12 cellular contexts compared by ENCODE assay signal in genomic region chr13:101739382-101740178, GRCh38.
DNase-seq lines count a peak whose midpoint lies in the region; ATAC-seq and TF ChIP-seq lines count a peak whose summit lies in the region.
"Had no signal": no experiment of that assay in that cellular context is flagged by ENCODE, and none has a peak within 500 bp of the region (broad histone marks: within the 10 kb centered on the region; RNA-seq: fewer than 3 reads in every experiment).

No MANE protein-coding gene starts in this region.

- H3K27ac ChIP-seq in ascending aorta, result no peak overlapping the region
- H3K27ac ChIP-seq: BLaER1 treated with 17β-estradiol and CSF1 and Interleukin-3, amounts not matched to agents 10 nM and 100 nM; testis had no signal

- ATAC-seq in GM18861 (IDR thresholded peaks at IDR 0.05; ENCODE audit: unreplicated experiment) (peak; percentile 98), GM21717 (IDR thresholded peaks at IDR 0.05; ENCODE audit: unreplicated experiment) (peak; percentile 88), HG03135 (IDR thresholded peaks at IDR 0.05; ENCODE audit: unreplicated experiment) (peak; percentile 96)
- ATAC-seq: activated CD8-positive, alpha-beta T cell treated with anti-CD3 and anti-CD28 coated beads for 36 hours had no signal

- in situ Hi-C loops in GM13976 (cut with MboI; ENCODE audit: low sequenced_read_pairs, unreplicated experiment), result no loop called here

- no peak for TF ChIP-seq CTCF in GM13976 (IDR thresholded peaks at IDR 0.05; ENCODE audit: borderline replicate concordance, control extremely low read depth, extremely low read depth, insufficient read depth, missing control alignments)
- no peak for TF ChIP-seq CTCF in ascending aorta (IDR thresholded peaks at IDR 0.05)

- no peak overlapping the region for H3K4me3 ChIP-seq in ascending aorta
- H3K4me3 ChIP-seq: BLaER1 treated with 17β-estradiol and CSF1 and Interleukin-3, amounts not matched to agents 10 nM and 100 nM; testis had no signal

- H3K36me3 ChIP-seq in ascending aorta, result no peaks in the 10 kb centered on the region
- H3K36me3 ChIP-seq: BLaER1 treated with 17β-estradiol and CSF1 and Interleukin-3, amounts not matched to agents 10 nM and 100 nM had no signal

- no peaks in the 10 kb centered on the region for H3K4me1 ChIP-seq in ascending aorta
- H3K4me1 ChIP-seq: BLaER1 treated with 17β-estradiol and CSF1 and Interleukin-3, amounts not matched to agents 10 nM and 100 nM; testis had no signal

- H3K9me3 ChIP-seq in ascending aorta, result no peaks in the 10 kb centered on the region
- H3K9me3 ChIP-seq: BLaER1 treated with 17β-estradiol and CSF1 and Interleukin-3, amounts not matched to agents 10 nM and 100 nM; testis had no signal

- intact Hi-C loops in ascending aorta (cut with DNase I), result no loop called here

- no peaks in the 10 kb centered on the region for H3K27me3 ChIP-seq in ascending aorta
- H3K27me3 ChIP-seq: BLaER1 treated with 17β-estradiol and CSF1 and Interleukin-3, amounts not matched to agents 10 nM and 100 nM; testis had no signal

- DNase-seq in kidney glomerular epithelial cell (lab: John Stamatoyannopoulos, UW) (peak; percentile 13), RKO (ENCODE audit: low spot score) (no peak), GM13976 (ENCODE audit: low spot score) (no peak), ascending aorta (ENCODE audit: low spot score in 2 of 2) (no peak)
- DNase-seq in NK-92 treated with Interleukin-12 subunit alpha and Interleukin-12 subunit beta, amount 100 ng/mL, for 24 hours (lab: John Stamatoyannopoulos, UW), result no peak
- DNase-seq: activated CD8-positive, alpha-beta T cell treated with anti-CD3 and anti-CD28 coated beads for 36 hours; stimulated activated CD4-positive, alpha-beta T cell treated with anti-CD3 and anti-CD28 coated beads, Interleukin-4, amount 100 ng/mL, for 4 hours; testis had no signal
